In the genomic region with DNA sequence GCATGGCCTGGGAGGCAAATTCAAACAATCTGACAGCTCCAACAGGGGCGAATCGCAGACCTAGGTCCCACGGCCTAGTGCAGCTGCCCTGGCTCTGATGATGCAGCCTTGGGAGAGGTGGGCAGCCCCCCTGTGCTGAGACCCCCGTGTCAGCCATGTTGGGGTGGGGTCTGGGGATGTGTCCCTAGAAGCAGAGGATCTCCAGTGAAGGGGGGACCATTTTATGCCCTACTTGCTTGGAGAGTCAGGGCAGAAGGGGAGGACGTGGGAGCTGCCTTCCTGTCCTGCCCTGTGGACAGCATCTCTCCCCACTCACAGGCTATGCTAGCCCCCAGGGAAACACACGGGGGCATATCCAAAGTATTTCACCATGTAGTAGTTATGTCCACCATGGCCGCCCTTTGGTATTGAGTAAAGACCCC, we compare ENCODE assay signal across 1 cellular context.
TF ChIP-seq lines count a peak whose summit lies in the region.

No MANE protein-coding gene starts in this region.

TF ChIP-seq in GM23338, 12 proteins besides CTCF, POLR2A, EP300 and RAD21:
- TF ChIP-seq POLR2AphosphoS5 (IDR thresholded peaks at IDR 0.05; ENCODE audit: low read depth), result no peak
- TF ChIP-seq JUNB (IDR thresholded peaks at IDR 0.05; ENCODE audit: unreplicated experiment), result no peak
- TF ChIP-seq, protein P1, sequence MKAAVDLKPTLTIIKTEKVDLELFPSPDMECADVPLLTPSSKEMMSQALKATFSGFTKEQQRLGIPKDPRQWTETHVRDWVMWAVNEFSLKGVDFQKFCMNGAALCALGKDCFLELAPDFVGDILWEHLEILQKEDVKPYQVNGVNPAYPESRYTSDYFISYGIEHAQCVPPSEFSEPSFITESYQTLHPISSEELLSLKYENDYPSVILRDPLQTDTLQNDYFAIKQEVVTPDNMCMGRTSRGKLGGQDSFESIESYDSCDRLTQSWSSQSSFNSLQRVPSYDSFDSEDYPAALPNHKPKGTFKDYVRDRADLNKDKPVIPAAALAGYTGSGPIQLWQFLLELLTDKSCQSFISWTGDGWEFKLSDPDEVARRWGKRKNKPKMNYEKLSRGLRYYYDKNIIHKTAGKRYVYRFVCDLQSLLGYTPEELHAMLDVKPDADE (IDR thresholded peaks at IDR 0.05), result no peak
- TF ChIP-seq, protein P2, sequence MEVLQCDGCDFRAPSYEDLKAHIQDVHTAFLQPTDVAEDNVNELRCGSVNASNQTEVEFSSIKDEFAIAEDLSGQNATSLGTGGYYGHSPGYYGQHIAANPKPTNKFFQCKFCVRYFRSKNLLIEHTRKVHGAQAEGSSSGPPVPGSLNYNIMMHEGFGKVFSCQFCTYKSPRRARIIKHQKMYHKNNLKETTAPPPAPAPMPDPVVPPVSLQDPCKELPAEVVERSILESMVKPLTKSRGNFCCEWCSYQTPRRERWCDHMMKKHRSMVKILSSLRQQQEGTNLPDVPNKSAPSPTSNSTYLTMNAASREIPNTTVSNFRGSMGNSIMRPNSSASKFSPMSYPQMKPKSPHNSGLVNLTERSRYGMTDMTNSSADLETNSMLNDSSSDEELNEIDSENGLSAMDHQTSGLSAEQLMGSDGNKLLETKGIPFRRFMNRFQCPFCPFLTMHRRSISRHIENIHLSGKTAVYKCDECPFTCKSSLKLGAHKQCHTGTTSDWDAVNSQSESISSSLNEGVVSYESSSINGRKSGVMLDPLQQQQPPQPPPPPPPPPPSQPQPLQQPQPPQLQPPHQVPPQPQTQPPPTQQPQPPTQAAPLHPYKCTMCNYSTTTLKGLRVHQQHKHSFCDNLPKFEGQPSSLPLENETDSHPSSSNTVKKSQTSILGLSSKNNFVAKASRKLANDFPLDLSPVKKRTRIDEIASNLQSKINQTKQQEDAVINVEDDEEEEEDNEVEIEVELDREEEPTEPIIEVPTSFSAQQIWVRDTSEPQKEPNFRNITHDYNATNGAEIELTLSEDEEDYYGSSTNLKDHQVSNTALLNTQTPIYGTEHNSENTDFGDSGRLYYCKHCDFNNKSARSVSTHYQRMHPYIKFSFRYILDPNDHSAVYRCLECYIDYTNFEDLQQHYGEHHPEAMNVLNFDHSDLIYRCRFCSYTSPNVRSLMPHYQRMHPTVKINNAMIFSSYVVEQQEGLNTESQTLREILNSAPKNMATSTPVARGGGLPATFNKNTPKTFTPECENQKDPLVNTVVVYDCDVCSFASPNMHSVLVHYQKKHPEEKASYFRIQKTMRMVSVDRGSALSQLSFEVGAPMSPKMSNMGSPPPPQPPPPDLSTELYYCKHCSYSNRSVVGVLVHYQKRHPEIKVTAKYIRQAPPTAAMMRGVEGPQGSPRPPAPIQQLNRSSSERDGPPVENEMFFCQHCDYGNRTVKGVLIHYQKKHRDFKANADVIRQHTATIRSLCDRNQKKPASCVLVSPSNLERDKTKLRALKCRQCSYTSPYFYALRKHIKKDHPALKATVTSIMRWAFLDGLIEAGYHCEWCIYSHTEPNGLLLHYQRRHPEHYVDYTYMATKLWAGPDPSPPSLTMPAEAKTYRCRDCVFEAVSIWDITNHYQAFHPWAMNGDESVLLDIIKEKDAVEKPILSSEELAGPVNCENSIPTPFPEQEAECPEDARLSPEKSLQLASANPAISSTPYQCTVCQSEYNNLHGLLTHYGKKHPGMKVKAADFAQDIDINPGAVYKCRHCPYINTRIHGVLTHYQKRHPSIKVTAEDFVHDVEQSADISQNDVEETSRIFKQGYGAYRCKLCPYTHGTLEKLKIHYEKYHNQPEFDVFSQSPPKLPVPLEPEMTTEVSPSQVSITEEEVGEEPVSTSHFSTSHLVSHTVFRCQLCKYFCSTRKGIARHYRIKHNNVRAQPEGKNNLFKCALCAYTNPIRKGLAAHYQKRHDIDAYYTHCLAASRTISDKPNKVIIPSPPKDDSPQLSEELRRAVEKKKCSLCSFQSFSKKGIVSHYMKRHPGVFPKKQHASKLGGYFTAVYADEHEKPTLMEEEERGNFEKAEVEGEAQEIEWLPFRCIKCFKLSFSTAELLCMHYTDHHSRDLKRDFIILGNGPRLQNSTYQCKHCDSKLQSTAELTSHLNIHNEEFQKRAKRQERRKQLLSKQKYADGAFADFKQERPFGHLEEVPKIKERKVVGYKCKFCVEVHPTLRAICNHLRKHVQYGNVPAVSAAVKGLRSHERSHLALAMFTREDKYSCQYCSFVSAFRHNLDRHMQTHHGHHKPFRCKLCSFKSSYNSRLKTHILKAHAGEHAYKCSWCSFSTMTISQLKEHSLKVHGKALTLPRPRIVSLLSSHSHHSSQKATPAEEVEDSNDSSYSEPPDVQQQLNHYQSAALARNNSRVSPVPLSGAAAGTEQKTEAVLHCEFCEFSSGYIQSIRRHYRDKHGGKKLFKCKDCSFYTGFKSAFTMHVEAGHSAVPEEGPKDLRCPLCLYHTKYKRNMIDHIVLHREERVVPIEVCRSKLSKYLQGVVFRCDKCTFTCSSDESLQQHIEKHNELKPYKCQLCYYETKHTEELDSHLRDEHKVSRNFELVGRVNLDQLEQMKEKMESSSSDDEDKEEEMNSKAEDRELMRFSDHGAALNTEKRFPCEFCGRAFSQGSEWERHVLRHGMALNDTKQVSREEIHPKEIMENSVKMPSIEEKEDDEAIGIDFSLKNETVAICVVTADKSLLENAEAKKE (CRISPR knock-in tag; IDR thresholded peaks at IDR 0.05), result no peak
- TF ChIP-seq, protein P3, sequence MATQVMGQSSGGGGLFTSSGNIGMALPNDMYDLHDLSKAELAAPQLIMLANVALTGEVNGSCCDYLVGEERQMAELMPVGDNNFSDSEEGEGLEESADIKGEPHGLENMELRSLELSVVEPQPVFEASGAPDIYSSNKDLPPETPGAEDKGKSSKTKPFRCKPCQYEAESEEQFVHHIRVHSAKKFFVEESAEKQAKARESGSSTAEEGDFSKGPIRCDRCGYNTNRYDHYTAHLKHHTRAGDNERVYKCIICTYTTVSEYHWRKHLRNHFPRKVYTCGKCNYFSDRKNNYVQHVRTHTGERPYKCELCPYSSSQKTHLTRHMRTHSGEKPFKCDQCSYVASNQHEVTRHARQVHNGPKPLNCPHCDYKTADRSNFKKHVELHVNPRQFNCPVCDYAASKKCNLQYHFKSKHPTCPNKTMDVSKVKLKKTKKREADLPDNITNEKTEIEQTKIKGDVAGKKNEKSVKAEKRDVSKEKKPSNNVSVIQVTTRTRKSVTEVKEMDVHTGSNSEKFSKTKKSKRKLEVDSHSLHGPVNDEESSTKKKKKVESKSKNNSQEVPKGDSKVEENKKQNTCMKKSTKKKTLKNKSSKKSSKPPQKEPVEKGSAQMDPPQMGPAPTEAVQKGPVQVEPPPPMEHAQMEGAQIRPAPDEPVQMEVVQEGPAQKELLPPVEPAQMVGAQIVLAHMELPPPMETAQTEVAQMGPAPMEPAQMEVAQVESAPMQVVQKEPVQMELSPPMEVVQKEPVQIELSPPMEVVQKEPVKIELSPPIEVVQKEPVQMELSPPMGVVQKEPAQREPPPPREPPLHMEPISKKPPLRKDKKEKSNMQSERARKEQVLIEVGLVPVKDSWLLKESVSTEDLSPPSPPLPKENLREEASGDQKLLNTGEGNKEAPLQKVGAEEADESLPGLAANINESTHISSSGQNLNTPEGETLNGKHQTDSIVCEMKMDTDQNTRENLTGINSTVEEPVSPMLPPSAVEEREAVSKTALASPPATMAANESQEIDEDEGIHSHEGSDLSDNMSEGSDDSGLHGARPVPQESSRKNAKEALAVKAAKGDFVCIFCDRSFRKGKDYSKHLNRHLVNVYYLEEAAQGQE (IDR thresholded peaks at IDR 0.05; ENCODE audit: unreplicated experiment), result no peak
- TF ChIP-seq CREB1 (CRISPR knock-in tag; IDR thresholded peaks at IDR 0.05; ENCODE audit: low read depth), result no peak
- TF ChIP-seq EZH2 (IDR thresholded peaks at IDR 0.05; ENCODE audit: low read depth, unreplicated experiment), result no peak
